In the genomic region with DNA sequence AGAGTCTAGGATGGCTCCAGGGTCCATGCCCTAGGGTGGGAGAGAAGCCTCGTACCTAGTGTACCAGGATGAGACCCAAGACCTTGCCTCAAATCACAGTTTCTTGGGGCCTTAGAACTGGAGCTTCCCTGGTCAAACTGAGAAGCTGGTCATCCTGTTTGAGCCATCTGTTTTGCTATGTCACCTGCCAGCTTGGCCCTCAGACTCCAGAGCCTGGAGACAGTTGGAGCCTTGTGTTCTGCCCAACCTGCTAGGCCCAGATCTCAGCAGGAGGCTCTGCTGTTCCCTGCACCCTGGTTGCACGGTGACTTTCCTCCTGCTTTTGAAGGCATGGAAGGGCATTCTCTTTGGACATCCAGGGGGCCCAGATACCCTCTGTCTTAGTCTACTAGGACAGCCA, we compare ENCODE assay signal across 17 cellular contexts.
"Had no signal": no experiment of that assay in that cellular context is flagged by ENCODE, and none has a peak within 500 bp of the region (broad histone marks: within the 10 kb centered on the region; RNA-seq: fewer than 3 reads in every experiment).

No MANE protein-coding gene starts in this region.

- DNase-seq: nephron progenitor cell; nucleus accumbens; ovary; posterior cingulate gyrus; psoas muscle; right cardiac atrium; right lobe of liver; sigmoid colon; small intestine; stimulated activated CD4-positive, alpha-beta T cell treated with anti-CD3 and anti-CD28 coated beads, Interleukin-15, amount 100 ng/mL, for 24 hours; stimulated activated CD4-positive, alpha-beta T cell treated with anti-CD3 and anti-CD28 coated beads, Interleukin-2, amount 100 ng/mL, for 24 hours; stimulated activated CD4-positive, alpha-beta T cell treated with anti-CD3 and anti-CD28 coated beads, Interleukin-2, amount 100 ng/mL, for 48 hours; stimulated activated CD4-positive, alpha-beta T cell treated with anti-CD3 and anti-CD28 coated beads, Interleukin-4, amount 100 ng/mL, for 24 hours; stimulated activated naive B cell treated with anti-CD40 and anti-IgM and Interleukin-4, amounts not matched to agents 10 μg/mL and 1 μg/mL and 100 μg/mL, for 72 hours; stimulated activated naive CD4-positive, alpha-beta T cell treated with Interleukin-2 at 50 U/mL for 16 hours; stomach; upper lobe of left lung had no signal
